In genomic region chr4:173167793-173168395, GRCh38 we compare ENCODE assay signal across 8 cellular contexts. TPM values are rescaled to one million over a fixed set of nuclear protein-coding genes. Genes with fewer than 3 reads are reported as not detected.
DNase-seq lines count a peak whose midpoint lies in the region; ATAC-seq lines count a peak whose summit lies in the region.

No MANE protein-coding gene starts in this region.

- H3K27ac Mint-ChIP-seq in stimulated activated effector memory CD8-positive, alpha-beta T cell treated with anti-CD3 and anti-CD28 coated beads, Interleukin-12 subunit alpha, Interleukin-12 subunit beta, amount 100 ng/mL, for 72 hours, result peak overlapping the region; percentile 92

- ATAC-seq in GM21423 (IDR thresholded peaks at IDR 0.05; ENCODE audit: unreplicated experiment), result peak; percentile 18
- ATAC-seq in left colon, result peak; percentile 65
- ATAC-seq in stimulated activated effector memory CD8-positive, alpha-beta T cell treated with anti-CD3 and anti-CD28 coated beads, Interleukin-12 subunit alpha, Interleukin-12 subunit beta, amount 100 ng/mL, for 72 hours, result no peak

- H3K36me3 Mint-ChIP-seq in stimulated activated effector memory CD8-positive, alpha-beta T cell treated with anti-CD3 and anti-CD28 coated beads, Interleukin-12 subunit alpha, Interleukin-12 subunit beta, amount 100 ng/mL, for 72 hours, result peaks cover 8% of the 10 kb centered on the region

- peaks cover 44% of the 10 kb centered on the region for H3K4me1 Mint-ChIP-seq in stimulated activated effector memory CD8-positive, alpha-beta T cell treated with anti-CD3 and anti-CD28 coated beads, Interleukin-12 subunit alpha, Interleukin-12 subunit beta, amount 100 ng/mL, for 72 hours

- no peaks in the 10 kb centered on the region for H3K9me3 Mint-ChIP-seq in stimulated activated effector memory CD8-positive, alpha-beta T cell treated with anti-CD3 and anti-CD28 coated beads, Interleukin-12 subunit alpha, Interleukin-12 subunit beta, amount 100 ng/mL, for 72 hours

- intact Hi-C loops in left colon (cut with DNase I, micrococcal nuclease), result no loop called here

- peak overlapping the region; percentile 94 for H3K4me3 Mint-ChIP-seq in stimulated activated effector memory CD8-positive, alpha-beta T cell treated with anti-CD3 and anti-CD28 coated beads, Interleukin-12 subunit alpha, Interleukin-12 subunit beta, amount 100 ng/mL, for 72 hours

- DNase-seq in EH (ENCODE audit: low read depth), result peak; percentile 29
- peak; percentile 84 to 90 for DNase-seq in Kasumi-1 (lab: John Stamatoyannopoulos, UW)
- DNase-seq in T-helper 1 cell, result peak in 3 of 5 donors; percentile 8 to 15 (median 9)
- DNase-seq in cerebellum (ENCODE audit: low spot score), result peak; percentile 38
- peak; percentile 66 to 67 for DNase-seq in left colon
- no peak for DNase-seq in stimulated activated effector memory CD8-positive, alpha-beta T cell treated with anti-CD3 and anti-CD28 coated beads, Interleukin-12 subunit alpha, Interleukin-12 subunit beta, amount 100 ng/mL, for 72 hours (ENCODE audit: low spot score in 2 of 2)
- DNase-seq in COLO829 (ENCODE audit: low spot score), result no peak

RNA-seq across cellular contexts. Expression of gene GALNT7, which starts 0.7 kb away (rescaled TPM):
- total RNA-seq in cerebellum (49.3 TPM), left colon (100 to 1,000 TPM; 138 to 143 TPM)

Comparison
In these comparisons a context has a peak if more than half of its experiments do, and no peak if none do; other contexts are left out.
1. DNase-seq: peak in EH (single experiment), Kasumi-1 (2 of 2), T-helper 1 cell (3 of 5), cerebellum (single experiment) and left colon (2 of 2); none in stimulated activated effector memory CD8-positive, alpha-beta T cell treated with anti-CD3 and anti-CD28 coated beads, Interleukin-12 subunit alpha, Interleukin-12 subunit beta, amount 100 ng/mL, for 72 hours (0 of 2) and COLO829 (single experiment).